13 cellular contexts compared by ENCODE assay signal in genomic region chr13:94210826-94211225, GRCh38.
DNase-seq lines count a peak whose midpoint lies in the region; ATAC-seq, FAIRE-seq and TF ChIP-seq lines count a peak whose summit lies in the region.
"Had no signal": no experiment of that assay in that cellular context is flagged by ENCODE, and none has a peak within 500 bp of the region (broad histone marks: within the 10 kb centered on the region; RNA-seq: fewer than 3 reads in every experiment).

No MANE protein-coding gene starts in this region.

- DNase-seq in H54 (ENCODE audit: insufficient read length, low spot score) (no peak), NCI-H69 (lab: John Stamatoyannopoulos, UW) (peak; percentile 48), omental fat pad (ENCODE audit: low spot score) (no peak), Kasumi-1 (lab: John Stamatoyannopoulos, UW) (no peak)
- no peak for DNase-seq in activated CD4-positive, CD25-positive, alpha-beta regulatory T cell treated with anti-CD3 and anti-CD28 coated beads, Interleukin-2, amount 50 U/mL, for 72 hours
- DNase-seq: activated CD4-positive, alpha-beta T cell treated with anti-CD3 and anti-CD28 coated beads, Interleukin-2, amount 50 U/mL, for 1 hour; DMS 273 treated with DMSO at 0.1 percent for 48 hours; H7; natural killer cell; NCI-H1092 had no signal

- FAIRE-seq in H54 (lab: Jason Lieb, UNC), result peak; percentile 36
- FAIRE-seq: frontal cortex had no signal

- ATAC-seq in GM18519 (IDR thresholded peaks at IDR 0.05; ENCODE audit: low FRiP score, unreplicated experiment) (peak; percentile 66), omental fat pad (ENCODE audit: low FRiP score) (peak; percentile 48), GM21786 (IDR thresholded peaks at IDR 0.05; ENCODE audit: unreplicated experiment) (no peak)
- ATAC-seq: natural killer cell had no signal

- no peak for TF ChIP-seq CTCF in omental fat pad (IDR thresholded peaks at IDR 0.05)

- TF ChIP-seq POLR2A in H54 (IDR thresholded peaks at IDR 0.05; ENCODE audit: low read depth, low read length), result no peak
